9 cellular contexts compared by ENCODE assay signal in the genomic region with DNA sequence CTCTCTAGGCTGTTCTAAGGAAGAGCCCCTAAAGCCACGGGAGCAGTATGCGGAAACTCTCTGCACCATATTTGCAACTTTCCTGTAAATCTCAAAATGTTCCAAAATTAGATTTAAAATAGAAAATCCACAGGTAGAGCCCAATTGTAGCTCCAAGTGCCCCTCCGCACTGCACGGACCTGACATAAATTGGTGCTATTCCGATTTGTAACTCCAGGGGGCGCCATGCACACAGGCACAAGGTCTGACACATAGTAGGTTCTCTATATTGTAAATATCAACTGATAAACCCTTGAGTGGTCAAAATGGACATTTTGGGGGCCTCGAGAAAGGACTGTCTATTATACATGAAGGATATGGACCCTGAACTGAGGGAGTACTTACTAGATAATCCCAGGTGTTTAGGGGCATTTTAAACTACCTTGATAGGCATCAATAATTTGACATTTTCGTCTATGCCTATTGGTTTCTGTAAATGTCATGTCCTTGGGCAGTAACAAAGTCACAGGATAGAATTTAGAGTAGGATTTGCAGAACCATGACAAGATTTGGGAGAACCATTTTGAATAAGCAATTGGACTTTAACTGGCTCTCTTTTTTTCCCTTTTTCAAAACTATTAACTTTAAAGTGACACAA. TPM values are rescaled to one million over a fixed set of nuclear protein-coding genes. Genes with fewer than 3 reads are reported as not detected.
DNase-seq lines count a peak whose midpoint lies in the region; ATAC-seq, FAIRE-seq and TF ChIP-seq lines count a peak whose summit lies in the region.
"Had no signal": no experiment of that assay in that cellular context is flagged by ENCODE, and none has a peak within 500 bp of the region (broad histone marks: within the 10 kb centered on the region; RNA-seq: fewer than 3 reads in every experiment).

No MANE protein-coding gene starts in this region.

- H2AFZ ChIP-seq in K562 (ENCODE audit: low read depth, low read length) = no peak overlapping the region

- no peaks in the 10 kb centered on the region for H3K4me1 Mint-ChIP-seq in T-helper 2 cell treated with Interferon-gamma antibody and Interleukin-4, amounts not matched to agents 5 μg/mL and 100 μg/mL, for 36 hours (ENCODE audit: low read depth)

- no peaks in the 10 kb centered on the region for H3K9me3 Mint-ChIP-seq in T-helper 2 cell treated with Interferon-gamma antibody and Interleukin-4, amounts not matched to agents 5 μg/mL and 100 μg/mL, for 36 hours

- H3K27ac Mint-ChIP-seq in T-helper 2 cell treated with Interferon-gamma antibody and Interleukin-4, amounts not matched to agents 5 μg/mL and 100 μg/mL, for 36 hours = no peak overlapping the region

- no peaks in the 10 kb centered on the region for H3K9me1 ChIP-seq in K562 (ENCODE audit: control insufficient read depth, insufficient read depth, low read length)

- peak; percentile 75 to 89 for TF ChIP-seq RAD21 in K562 (CRISPR knock-in tag; conservative IDR thresholded peaks at IDR 0.05 in 1 of 2, IDR thresholded peaks at IDR 0.05 in 1 of 2)

- peak; percentile 82 for FAIRE-seq in K562 (lab: Jason Lieb, UNC)

- H3K4me1 ChIP-seq in A673 (ENCODE audit: insufficient read depth, low read length, poor library complexity, severe bottlenecking) (no peaks in the 10 kb centered on the region), K562 (replicated peaks in 1 of 2; ENCODE audit: control insufficient read depth in 2 of 2, insufficient read depth in 2 of 2, low read length in 2 of 2) (no peaks in the 10 kb centered on the region)

- H3K36me3 ChIP-seq in A673 (ENCODE audit: insufficient read depth, low read length, poor library complexity, severe bottlenecking) (no peaks in the 10 kb centered on the region), K562 (ENCODE audit: control insufficient read depth, insufficient read depth, low read length) (no peaks in the 10 kb centered on the region)

- H3K9me3 ChIP-seq in A673 (ENCODE audit: low read depth, low read length, poor library complexity, severe bottlenecking) (no peaks in the 10 kb centered on the region), K562 (replicated peaks; ENCODE audit: control insufficient read depth, insufficient read depth, low read depth, low read length) (no peaks in the 10 kb centered on the region)

- DNase-seq in A673 (ENCODE audit: low spot score) = peak; percentile 2
- DNase-seq in GM13977 (ENCODE audit: low spot score) = peak; percentile 42
- peak; percentile 15 for DNase-seq in T-helper 2 cell treated with Interferon-gamma antibody and Interleukin-4, amounts not matched to agents 5 μg/mL and 100 μg/mL, for 36 hours (ENCODE audit: low spot score)
- peak; percentile 43 to 79 (median 69) for DNase-seq in K562 (ENCODE audit: extremely low read depth in 1 of 4, low spot score in 3 of 4)
- DNase-seq in lung microvascular endothelial cell (ENCODE audit: low read depth in 2 of 2) = peak; percentile 26 to 48
- peak; percentile 72 for DNase-seq in stimulated activated CD8-positive, alpha-beta memory T cell treated with anti-CD3 and anti-CD28 coated beads, Interleukin-4, amount 100 ng/mL, for 48 hours
- DNase-seq in occipital lobe (lab: John Stamatoyannopoulos, UW) = no peak

- POLR2A ChIA-PET in A673 (lab: Charles Lee; ENCODE audit: low non-redundant PET) = no interaction called here
- POLR2A ChIA-PET in K562 (lab: Yijun Ruan, JAX) = interaction anchor here (0.6 kb wide), 1 partner anchor 101 kb away, joined by 3 read pairs; no protein-coding TSS in a partner anchor

- H3K4me2 ChIP-seq in K562 (ENCODE audit: insufficient read depth, low read length) = no peak overlapping the region

- intact Hi-C loops in A673 (cut with micrococcal nuclease; ENCODE audit: unreplicated experiment) = loop anchor here (2.0 to 5.0 kb wide), 2 partner anchors 96 to 349 kb away; no protein-coding TSS in a partner anchor
- intact Hi-C loops in K562 (cut with micrococcal nuclease) = loop anchor here (2.0 to 5.0 kb wide), 2 partner anchors 96 to 574 kb away; a partner anchor contains a TSS

- H4K20me1 ChIP-seq in K562 (replicated peaks; ENCODE audit: control insufficient read depth, insufficient read depth, low read length) = no peaks in the 10 kb centered on the region

- H3K36me3 Mint-ChIP-seq in T-helper 2 cell treated with Interferon-gamma antibody and Interleukin-4, amounts not matched to agents 5 μg/mL and 100 μg/mL, for 36 hours (ENCODE audit: low read depth) = no peaks in the 10 kb centered on the region

- peaks cover 13% of the 10 kb centered on the region for H3K27me3 ChIP-seq in A673 (replicated peaks; ENCODE audit: insufficient read depth, low read depth, low read length, poor library complexity)
- H3K27me3 ChIP-seq in K562 (ENCODE audit: control insufficient read depth in 2 of 2, insufficient read depth in 2 of 2, low read length in 2 of 2) = peaks cover 5 to 17% of the 10 kb centered on the region in 2 experiments; a peak in 3 of 5 replicates

- H3K27ac ChIP-seq in A673 (ENCODE audit: low read depth, low read length, poor library complexity, severe bottlenecking) = no peak overlapping the region
- no peak overlapping the region for H3K27ac ChIP-seq in K562 (ENCODE audit: extremely low read depth, low read depth, low read length)

- H3K79me2 ChIP-seq in K562 (ENCODE audit: control insufficient read depth, insufficient read depth, low read length) = no peaks in the 10 kb centered on the region

- peak; percentile 67 for ATAC-seq in K562
- no peak for ATAC-seq in HG02763 (IDR thresholded peaks at IDR 0.05; ENCODE audit: unreplicated experiment)

- TF ChIP-seq CTCF in A673 (conservative IDR thresholded peaks at IDR 0.05; ENCODE audit: low read depth, low read length) = peak; percentile 80
- peak; percentile 81 for TF ChIP-seq CTCF in GM13977 (IDR thresholded peaks at IDR 0.05; ENCODE audit: extremely low read depth, insufficient read depth, missing control alignments)
- TF ChIP-seq CTCF in K562 (IDR thresholded peaks at IDR 0.05 in 2 of 3, conservative IDR thresholded peaks at IDR 0.05 in 1 of 3; ENCODE audit: insufficient read depth in 2 of 3, low read depth in 1 of 3, low read length in 3 of 3) = peak; percentile 76 to 89 (median 89)

- BruUV-seq in A673 (replicated peaks; lab: Mats Ljungman, UMichigan) = no TSS peak
- no TSS peak for BruUV-seq in K562 (replicated peaks; lab: Mats Ljungman, UMichigan)

- no peak for TF ChIP-seq POLR2A in K562 (conservative IDR thresholded peaks at IDR 0.05)

- no peak overlapping the region for H3K9ac ChIP-seq in K562 (ENCODE audit: insufficient read depth in 1 of 2, low read depth in 2 of 2, low read length in 2 of 2)

- peaks cover 20% of the 10 kb centered on the region for H3K27me3 Mint-ChIP-seq in T-helper 2 cell treated with Interferon-gamma antibody and Interleukin-4, amounts not matched to agents 5 μg/mL and 100 μg/mL, for 36 hours (ENCODE audit: low read depth)

- in situ Hi-C loops in GM13977 (cut with MboI; ENCODE audit: low pct_unique_long_range_greater_than_20kb, low sequenced_read_pairs, unreplicated experiment) (no loop called here), K562 (cut with MboI) (loop anchor here (10.0 kb wide), 1 partner anchor 342 kb away; no protein-coding TSS in a partner anchor)

- CTCF ChIA-PET in A673 (lab: Charles Lee) (interaction anchor here (0.6 to 1.0 kb wide), 2 partner anchors 95 to 98 kb away, joined by 3 to 4 read pairs; no protein-coding TSS in a partner anchor), K562 (lab: Yijun Ruan, JAX; ENCODE audit: low intra/inter-chr PET ratio) (interaction anchor here (0.8 to 1.6 kb wide), 3 partner anchors 95 to 1204 kb away, joined by 3 to 18 read pairs (median 7); a partner anchor contains a TSS)

- no peak for TF ChIP-seq EP300 in K562 (IDR thresholded peaks at IDR 0.05; ENCODE audit: low read length)

- WGBS in K562 (ENCODE audit: insufficient coverage, low coverage, missing lambda C conversion rate) = 3% methylated on average over 8 of the region's 8 CpGs

- H3K4me3 ChIP-seq in A673 (ENCODE audit: low read depth, low read length, poor library complexity, severe bottlenecking) = no peak overlapping the region
- H3K4me3 ChIP-seq in K562 = no peak overlapping the region

- H3K4me3 Mint-ChIP-seq in T-helper 2 cell treated with Interferon-gamma antibody and Interleukin-4, amounts not matched to agents 5 μg/mL and 100 μg/mL, for 36 hours = no peak overlapping the region

TF ChIP-seq in K562, 482 proteins besides CTCF, POLR2A, EP300 and RAD21 (continues in another document):
- TF ChIP-seq KLF10 (CRISPR knock-in tag; IDR thresholded peaks at IDR 0.05) = no peak
- no peak for TF ChIP-seq MTA1 (IDR thresholded peaks at IDR 0.05; ENCODE audit: borderline replicate concordance)
- no peak for TF ChIP-seq NRF1 (conservative IDR thresholded peaks at IDR 0.05 in 1 of 2, IDR thresholded peaks at IDR 0.05 in 1 of 2)
- TF ChIP-seq FOXJ2 (tag; IDR thresholded peaks at IDR 0.05) = no peak
- TF ChIP-seq SRSF3 (IDR thresholded peaks at IDR 0.05; ENCODE audit: insufficient read depth, low read length) = no peak
- TF ChIP-seq DPF2 (IDR thresholded peaks at IDR 0.05) = no peak
- peak; percentile 50; the same call in 1 of the 2 replicates for TF ChIP-seq ARID2 (IDR thresholded peaks at IDR 0.05)

RNA-seq across cellular contexts. Expression of a gene that starts 36.6 kb away (rescaled TPM):
- total RNA-seq in A673 (2021) (0.04 TPM in 1 of 2 replicates, not detected in the other), K562 (2014; rRNA removed) (not detected in 2 replicates), K562 (2014; rRNA removed; fragmentation: Illumina TruSeq; extraction: Trizol) (not detected in 2 replicates), K562 (2015; rRNA removed; fragmentation: Illumina TruSeq; extraction: Trizol) (not detected in 2 replicates), K562 (2021) (not detected in 2 replicates), lung microvascular endothelial cell (not detected in 2 replicates), occipital lobe (0.78 TPM)
- not detected in 2 replicates for total RNA-seq in K562 (2011; cell fraction: chromatin; rRNA removed; ENCODE audit: low replicate concordance)
- not detected in 2 replicates for total RNA-seq in K562 (2011; cell fraction: nucleolus; rRNA removed)
- total RNA-seq in K562 (2011; cell fraction: nucleoplasm; rRNA removed) = not detected in 2 replicates
- polyA plus RNA-seq in K562 (2011; rRNA removed) (not detected in 2 replicates), K562 (2014; fragmentation: Illumina TruSeq; extraction: Trizol) (not detected in 2 replicates), K562 (2014; fragmentation: Nextera tagmentation; extraction: Ambion mirVana) (not detected), K562 (2014; rRNA removed) (not detected in 2 replicates)
- polyA plus RNA-seq in K562 (2011; cell fraction: cytosol; rRNA removed) = not detected in 2 replicates
- not detected in 2 replicates for polyA plus RNA-seq in K562 (2011; cell fraction: nucleus; rRNA removed)
- polyA plus RNA-seq in K562 (2012) = not detected in 2 replicates
- not detected in 2 replicates for polyA minus RNA-seq in K562 (2011; rRNA and poly(A)+ RNA removed)
- not detected in 2 replicates for polyA minus RNA-seq in K562 (2011; cell fraction: cytosol; rRNA and poly(A)+ RNA removed)
- not detected in 2 replicates for polyA minus RNA-seq in K562 (2011; cell fraction: nucleus; rRNA and poly(A)+ RNA removed)
- total RNA-seq: glomerular endothelial cell had no signal
